35 cellular contexts compared by ENCODE assay signal in the genomic region with DNA sequence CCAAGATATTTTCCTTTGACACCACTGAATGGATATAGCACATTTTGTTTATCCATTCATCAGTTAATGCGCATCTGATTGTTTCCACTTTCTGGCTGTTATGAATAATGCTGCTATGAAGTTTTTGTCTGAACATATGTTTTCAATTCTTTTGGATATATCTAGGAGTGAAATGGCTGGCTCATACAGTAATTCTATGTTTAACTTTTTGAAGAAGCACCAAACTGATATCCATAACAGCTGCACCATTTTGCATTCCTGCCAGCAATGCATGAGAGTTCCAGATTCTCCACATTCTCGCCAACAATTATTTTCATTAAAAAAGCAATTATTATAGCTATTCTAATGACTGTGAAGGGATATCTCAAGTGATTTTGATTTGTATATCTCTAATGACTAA.
"Had no signal": no experiment of that assay in that cellular context is flagged by ENCODE, and none has a peak within 500 bp of the region (broad histone marks: within the 10 kb centered on the region; RNA-seq: fewer than 3 reads in every experiment).

No MANE protein-coding gene starts in this region.

- DNase-seq: activated B cell treated with CpG ODN at 0.5 μM for 24 hours; activated CD4-positive, alpha-beta memory T cell treated with anti-CD3 and anti-CD28 coated beads, Interleukin-2, amount 10 ng/mL, durations not matched to agents 7 days and 5 days; activated CD4-positive, alpha-beta T cell treated with anti-CD3 and anti-CD28 coated beads for 1 hour; activated CD4-positive, alpha-beta T cell treated with anti-CD3 and anti-CD28 coated beads for 36 hours; activated CD4-positive, alpha-beta T cell treated with anti-CD3 and anti-CD28 coated beads for 48 hours; activated CD4-positive, alpha-beta T cell treated with anti-CD3 and anti-CD28 coated beads, Interleukin-2, amount 10 ng/mL, durations not matched to agents 7 days and 5 days; activated CD4-positive, alpha-beta T cell treated with anti-CD3 and anti-CD28 coated beads, Interleukin-2, amount 50 U/mL, for 48 hours; activated CD8-positive, alpha-beta memory T cell treated with anti-CD3 and anti-CD28 coated beads for 24 hours; activated CD8-positive, alpha-beta memory T cell treated with anti-CD3 and anti-CD28 coated beads, Interleukin-2, amount 10 ng/mL, durations not matched to agents 7 days and 5 days; activated CD8-positive, alpha-beta memory T cell treated with anti-CD3 and anti-CD28 coated beads, Interleukin-2, amount 50 U/mL, for 48 hours; activated CD8-positive, alpha-beta T cell treated with anti-CD3 and anti-CD28 coated beads, Interleukin-2, amount 10 ng/mL, durations not matched to agents 7 days and 5 days; activated effector memory CD4-positive, alpha-beta T cell treated with Interleukin-2 at 50 U/mL for 16 hours; activated gamma-delta T cell; activated naive CD4-positive, alpha-beta T cell treated with anti-CD3 and anti-CD28 coated beads, Interleukin-2, amount 50 U/mL, for 16 hours; activated naive CD4-positive, alpha-beta T cell treated with Interleukin-2 at 50 U/mL for 16 hours; activated naive CD8-positive, alpha-beta T cell treated with anti-CD3 and anti-CD28 coated beads for 36 hours; activated T-cell treated with anti-CD3 and anti-CD28 coated beads, Interleukin-2, amount 50 U/mL, for 24 hours; activated T-cell treated with anti-CD3 and anti-CD28 coated beads, Interleukin-2, amount 50 U/mL, for 48 hours; adrenal gland; amniotic stem cell; aorta; body of pancreas; brain microvascular endothelial cell; central memory CD4-positive, alpha-beta T cell; T-helper 1 cell; T-helper 2 cell; T-helper 9 cell had no signal

- H3K9me3 ChIP-seq: adrenal gland, body of pancreas had no signal

- H3K4me1 Mint-ChIP-seq: activated B cell treated with CpG ODN at 0.5 μM for 24 hours; activated CD4-positive, alpha-beta memory T cell treated with anti-CD3 and anti-CD28 coated beads, Interleukin-2, amount 10 ng/mL, durations not matched to agents 7 days and 5 days; activated CD4-positive, alpha-beta T cell treated with anti-CD3 and anti-CD28 coated beads for 36 hours; activated CD4-positive, alpha-beta T cell treated with anti-CD3 and anti-CD28 coated beads, Interleukin-2, amount 10 ng/mL, durations not matched to agents 7 days and 5 days; activated CD8-positive, alpha-beta memory T cell treated with anti-CD3 and anti-CD28 coated beads, Interleukin-2, amount 10 ng/mL, durations not matched to agents 7 days and 5 days; activated naive CD8-positive, alpha-beta T cell treated with anti-CD3 and anti-CD28 coated beads for 36 hours had no signal

- H3K36me3 ChIP-seq: adrenal gland, brain microvascular endothelial cell, breast epithelium had no signal

- H3K27ac ChIP-seq: adrenal gland, body of pancreas, brain microvascular endothelial cell, breast epithelium, VCaP had no signal

- FAIRE-seq: astrocyte, TTC549 had no signal

- H3K27ac Mint-ChIP-seq: activated B cell treated with CpG ODN at 0.5 μM for 24 hours; activated CD4-positive, alpha-beta memory T cell treated with anti-CD3 and anti-CD28 coated beads, Interleukin-2, amount 10 ng/mL, durations not matched to agents 7 days and 5 days; activated CD4-positive, alpha-beta T cell treated with anti-CD3 and anti-CD28 coated beads for 36 hours; activated CD4-positive, alpha-beta T cell treated with anti-CD3 and anti-CD28 coated beads, Interleukin-2, amount 10 ng/mL, durations not matched to agents 7 days and 5 days; activated CD8-positive, alpha-beta memory T cell treated with anti-CD3 and anti-CD28 coated beads, Interleukin-2, amount 10 ng/mL, durations not matched to agents 7 days and 5 days; activated CD8-positive, alpha-beta T cell treated with anti-CD3 and anti-CD28 coated beads, Interleukin-2, amount 10 ng/mL, durations not matched to agents 7 days and 5 days; activated naive CD4-positive, alpha-beta T cell treated with anti-CD3 and anti-CD28 coated beads, Interleukin-2, amount 50 U/mL, for 72 hours; activated naive CD8-positive, alpha-beta T cell treated with anti-CD3 and anti-CD28 coated beads for 36 hours; activated T-cell treated with anti-CD3 and anti-CD28 coated beads, Interleukin-2, amount 50 U/mL, for 24 hours; activated T-helper 2 cell treated with anti-CD3 and anti-CD28 coated beads, Interferon-gamma antibody, Interleukin-2, Interleukin-4, amounts not matched to agents 10 μg/mL and 5 μg/mL and 100 μg/mL, durations not matched to agents 14 hours and 24 hours and 36 hours; T-helper 1 cell treated with Interleukin-12 subunit alpha and Interleukin-12 subunit beta and Interleukin-4 antibody, amounts not matched to agents 30 μg/mL and 1 μg/mL, for 36 hours; T-helper 2 cell treated with Interferon-gamma antibody and Interleukin-4, amounts not matched to agents 5 μg/mL and 100 μg/mL, for 36 hours had no signal

- H3K27me3 Mint-ChIP-seq: activated CD4-positive, alpha-beta memory T cell treated with anti-CD3 and anti-CD28 coated beads, Interleukin-2, amount 10 ng/mL, durations not matched to agents 7 days and 5 days; activated CD4-positive, alpha-beta T cell treated with anti-CD3 and anti-CD28 coated beads for 36 hours; activated CD4-positive, alpha-beta T cell treated with anti-CD3 and anti-CD28 coated beads, Interleukin-2, amount 10 ng/mL, durations not matched to agents 7 days and 5 days; activated naive CD8-positive, alpha-beta T cell treated with anti-CD3 and anti-CD28 coated beads for 36 hours; activated T-cell treated with anti-CD3 and anti-CD28 coated beads, Interleukin-2, amount 50 U/mL, for 24 hours had no signal

- H3K4me3 ChIP-seq: adrenal gland, body of pancreas, breast epithelium had no signal

- H3K27me3 ChIP-seq: adrenal gland, body of pancreas, brain microvascular endothelial cell, breast epithelium had no signal

- H3K4me3 Mint-ChIP-seq: activated B cell treated with CpG ODN at 0.5 μM for 24 hours; activated CD4-positive, alpha-beta memory T cell treated with anti-CD3 and anti-CD28 coated beads, Interleukin-2, amount 10 ng/mL, durations not matched to agents 7 days and 5 days; activated CD4-positive, alpha-beta T cell treated with anti-CD3 and anti-CD28 coated beads for 36 hours; activated CD4-positive, alpha-beta T cell treated with anti-CD3 and anti-CD28 coated beads, Interleukin-2, amount 10 ng/mL, durations not matched to agents 7 days and 5 days; activated CD8-positive, alpha-beta memory T cell treated with anti-CD3 and anti-CD28 coated beads, Interleukin-2, amount 10 ng/mL, durations not matched to agents 7 days and 5 days; activated CD8-positive, alpha-beta T cell treated with anti-CD3 and anti-CD28 coated beads, Interleukin-2, amount 10 ng/mL, durations not matched to agents 7 days and 5 days; activated naive CD8-positive, alpha-beta T cell treated with anti-CD3 and anti-CD28 coated beads for 36 hours; activated T-cell treated with anti-CD3 and anti-CD28 coated beads, Interleukin-2, amount 50 U/mL, for 24 hours; T-helper 1 cell treated with Interleukin-12 subunit alpha and Interleukin-12 subunit beta and Interleukin-4 antibody, amounts not matched to agents 30 μg/mL and 1 μg/mL, for 36 hours; T-helper 2 cell treated with Interferon-gamma antibody and Interleukin-4, amounts not matched to agents 5 μg/mL and 100 μg/mL, for 36 hours had no signal

- H3K4me1 ChIP-seq: adrenal gland, body of pancreas, breast epithelium had no signal
